In genomic region chr20:31698803-31699718, GRCh38 we compare ENCODE assay signal across 8 cellular contexts. TPM values are rescaled to one million over a fixed set of nuclear protein-coding genes. Genes with fewer than 3 reads are reported as not detected.
A peak's percentile ranks its signal among the peaks of the same experiment; 100 is the strongest.
DNase-seq lines count a peak whose midpoint lies in the region; ATAC-seq, FAIRE-seq and TF ChIP-seq lines count a peak whose summit lies in the region.

No MANE protein-coding gene starts in this region.

- in situ Hi-C loops in Caki2 (cut with HindIII; ENCODE audit: low pct_unique_long_range_greater_than_20kb, low sequenced_read_pairs) = no loop called here

- TF ChIP-seq EP300 in suprapubic skin (IDR thresholded peaks at IDR 0.05) = no peak

- WGBS in liver = 34% methylated on average over 6 of the region's 6 CpGs
- WGBS in suprapubic skin = 39% methylated on average over 6 of the region's 6 CpGs

- H3K27ac ChIP-seq in liver (ENCODE audit: low read depth in 1 of 2, low read length in 2 of 2) (peak overlapping the region; percentile 89 to 97), suprapubic skin (peak overlapping the region; percentile 86)

- peak overlapping the region in 1 of 2 donors; percentile 38 for H3K9ac ChIP-seq in liver (ENCODE audit: low read depth in 1 of 2, low read length in 2 of 2)

- H3K36me3 ChIP-seq in liver (ENCODE audit: control insufficient read depth in 4 of 4, insufficient read depth in 3 of 4, low read depth in 1 of 4, low read length in 3 of 4) (no peaks in the 10 kb centered on the region), suprapubic skin (peaks cover 2% of the 10 kb centered on the region)

- H3K27me3 ChIP-seq in liver (ENCODE audit: control insufficient read depth in 4 of 4, insufficient read depth in 4 of 4, low read length in 3 of 4) (no peaks in the 10 kb centered on the region), suprapubic skin (no peaks in the 10 kb centered on the region)

- H3K4me3 ChIP-seq in liver (ENCODE audit: low read depth in 1 of 3, low read length in 3 of 3) (no peak overlapping the region), suprapubic skin (no peak overlapping the region)

- no peak for TF ChIP-seq POLR2A in suprapubic skin (IDR thresholded peaks at IDR 0.05)

- H3K9me3 ChIP-seq in liver (ENCODE audit: control insufficient read depth in 4 of 4, low read length in 3 of 4) (no peaks in the 10 kb centered on the region), suprapubic skin (no peaks in the 10 kb centered on the region)

- DNase-seq in Caki2 (ENCODE audit: low read depth) (peak; percentile 86), GM19239 (ENCODE audit: insufficient read length, low spot score) (no peak), OCI-M1 (lab: John Stamatoyannopoulos, UW) (peak; percentile 61), cerebellar cortex (ENCODE audit: low spot score) (peak; percentile 82), suprapubic skin (ENCODE audit: low spot score in 2 of 2) (peak in 1 of 2 donors; percentile 79), NK-92 (lab: John Stamatoyannopoulos, UW; ENCODE audit: unreplicated experiment) (no peak)

- peaks cover 17 to 57% (median 31%) of the 10 kb centered on the region in 4 donors for H3K4me1 ChIP-seq in liver (ENCODE audit: control insufficient read depth in 4 of 4, insufficient read depth in 4 of 4, low read length in 3 of 4)
- H3K4me1 ChIP-seq in suprapubic skin = peaks cover 59% of the 10 kb centered on the region

- no peak for TF ChIP-seq RAD21 in liver (IDR thresholded peaks at IDR 0.05)

- peak; percentile 82 for FAIRE-seq in GM19239 (lab: Jason Lieb, UNC)

- peak; percentile 96 for ATAC-seq in HG03175 (IDR thresholded peaks at IDR 0.05; ENCODE audit: unreplicated experiment)

- TF ChIP-seq CTCF in liver (IDR thresholded peaks at IDR 0.05; ENCODE audit: low read depth, low read length, missing input control) = no peak
- TF ChIP-seq CTCF in suprapubic skin (IDR thresholded peaks at IDR 0.05) = no peak

TF ChIP-seq in liver, 16 proteins besides CTCF, POLR2A, EP300 and RAD21:
- TF ChIP-seq JUND (IDR thresholded peaks at IDR 0.05) = peak; percentile 74 to 79
- peak; percentile 67 for TF ChIP-seq SP1 (IDR thresholded peaks at IDR 0.05)
- TF ChIP-seq MAX (IDR thresholded peaks at IDR 0.05) = peak; percentile 43
- peak; percentile 58 for TF ChIP-seq HNF4G (IDR thresholded peaks at IDR 0.05)
- TF ChIP-seq, protein P1, sequence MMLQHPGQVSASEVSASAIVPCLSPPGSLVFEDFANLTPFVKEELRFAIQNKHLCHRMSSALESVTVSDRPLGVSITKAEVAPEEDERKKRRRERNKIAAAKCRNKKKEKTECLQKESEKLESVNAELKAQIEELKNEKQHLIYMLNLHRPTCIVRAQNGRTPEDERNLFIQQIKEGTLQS (IDR thresholded peaks at IDR 0.05) = no peak
- no peak for TF ChIP-seq GABPA (IDR thresholded peaks at IDR 0.05 in 1 of 2, conservative IDR thresholded peaks at IDR 0.05 in 1 of 2)
- no peak for TF ChIP-seq REST (IDR thresholded peaks at IDR 0.05)
- no peak for TF ChIP-seq FOXA2 (IDR thresholded peaks at IDR 0.05)
- TF ChIP-seq HNF4A (conservative IDR thresholded peaks at IDR 0.05) = peak; percentile 71 to 90
- TF ChIP-seq NR2F2 (IDR thresholded peaks at IDR 0.05) = peak; percentile 49
- peak; percentile 57 to 68 for TF ChIP-seq RXRA (IDR thresholded peaks at IDR 0.05)
- no peak for TF ChIP-seq YY1 (IDR thresholded peaks at IDR 0.05)

RNA-seq across cellular contexts. Expression of gene BCL2L1, which starts 23.6 kb away (rescaled TPM):
- 254 and 256 TPM in 2 replicates for total RNA-seq in Caki2 (2014; rRNA removed; shearing (Covaris generic); ENCODE audit: low replicate concordance)
- 100 to 1,000 TPM in 1 of 2 donors, 10 to 100 TPM in 1; 48.4 to 124 TPM for total RNA-seq in liver
- polyA plus RNA-seq in liver = 10 to 100 TPM; 29.7 to 43.7 TPM
- 100 to 1,000 TPM; 104 to 120 (median 107) TPM for total RNA-seq in suprapubic skin

RNA-seq across cellular contexts. Expression of gene TPX2, which starts 40.0 kb away (rescaled TPM):
- 143 and 164 TPM in 2 replicates for total RNA-seq in Caki2 (2014; rRNA removed; shearing (Covaris generic); ENCODE audit: low replicate concordance)
- total RNA-seq in liver (10 to 100 TPM in 1 of 2 donors, 1 to 10 TPM in 1; 1.3 to 40.8 TPM), suprapubic skin (10 to 100 TPM in 2 of 4 donors, 1 to 10 TPM in 2; 4.4 to 11.2 (median 9.7) TPM)
- 1 to 10 TPM; 1.1 to 3.6 TPM for polyA plus RNA-seq in liver

Comparison
In these comparisons a context has a peak if more than half of its experiments do, and no peak if none do; other contexts are left out.
1. DNase-seq: peak in Caki2 (single experiment), OCI-M1 (single experiment) and cerebellar cortex (single experiment); none in GM19239 (single experiment) and NK-92 (single experiment).